Comparison of ENCODE assay signal across 20 cellular contexts in the genomic region with DNA sequence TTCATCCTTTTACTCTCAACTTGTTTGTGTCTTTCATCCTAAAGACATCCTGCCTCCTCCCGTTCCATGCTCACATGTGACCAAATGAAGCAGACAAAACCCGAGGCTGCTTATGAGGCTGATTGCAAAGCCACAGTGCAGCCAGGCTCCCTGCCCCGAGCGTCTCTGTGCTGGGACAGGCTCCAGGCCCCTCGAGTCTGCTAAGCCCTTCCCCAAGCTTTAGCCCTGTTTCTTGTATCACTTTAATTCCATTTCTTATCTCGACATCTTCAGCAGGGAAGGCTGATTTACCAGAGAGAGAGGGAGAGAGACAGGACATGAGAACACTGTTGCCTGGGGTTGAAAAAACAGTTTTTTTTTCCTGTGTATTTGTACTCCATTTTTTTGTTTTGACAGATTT.
"Had no signal": no experiment of that assay in that cellular context is flagged by ENCODE, and none has a peak within 500 bp of the region (broad histone marks: within the 10 kb centered on the region; RNA-seq: fewer than 3 reads in every experiment).

No MANE protein-coding gene starts in this region.

- H3K9me3 Mint-ChIP-seq: activated B cell treated with CpG ODN at 0.5 μM for 24 hours; activated CD4-positive, alpha-beta memory T cell treated with anti-CD3 and anti-CD28 coated beads for 36 hours; activated T-helper 17 cell treated with anti-CD3 and anti-CD28 coated beads, Interleukin-2, amount 50 U/mL, for 72 hours; T-helper 2 cell treated with Interferon-gamma antibody and Interleukin-4, amounts not matched to agents 5 μg/mL and 100 μg/mL, for 36 hours had no signal

- H3K27ac ChIP-seq: gastrocnemius medialis, heart left ventricle, transverse colon, vagina had no signal

- H3K27me3 Mint-ChIP-seq: activated B cell treated with CpG ODN at 0.5 μM for 24 hours; activated CD4-positive, alpha-beta memory T cell treated with anti-CD3 and anti-CD28 coated beads for 36 hours; activated T-helper 17 cell treated with anti-CD3 and anti-CD28 coated beads, Interleukin-2, amount 50 U/mL, for 72 hours; central memory CD8-positive, alpha-beta T cell; progenitor cell of endocrine pancreas had no signal

- H3K4me1 ChIP-seq: gastrocnemius medialis, transverse colon had no signal

- H3K27me3 ChIP-seq: heart left ventricle, transverse colon, vagina had no signal

- H3K9me3 ChIP-seq: gastrocnemius medialis, heart left ventricle, transverse colon, vagina had no signal

- DNase-seq: activated B cell treated with CpG ODN at 0.5 μM for 24 hours; activated CD4-positive, alpha-beta memory T cell treated with anti-CD3 and anti-CD28 coated beads for 36 hours; activated CD4-positive, alpha-beta T cell treated with anti-CD3 and anti-CD28 coated beads for 4 hours; activated naive CD4-positive, alpha-beta T cell treated with Interleukin-2 at 50 U/mL for 16 hours; anterior cingulate cortex; cortex of kidney; gastrocnemius medialis; heart left ventricle; kidney glomerular epithelial cell; left ventricle myocardium superior; naive thymus-derived CD8-positive, alpha-beta T cell; stimulated activated CD4-positive, alpha-beta T cell treated with anti-CD3 and anti-CD28 coated beads, Interleukin-2, amount 100 ng/mL, for 24 hours; stimulated activated naive CD8-positive, alpha-beta T cell treated with anti-CD3 and anti-CD28 coated beads, Interleukin-15, Interleukin-2, amounts not matched to agents 100 U/mL and 50 U/mL, for 24 hours; transverse colon had no signal

- H3K4me3 Mint-ChIP-seq: activated B cell treated with CpG ODN at 0.5 μM for 24 hours; activated CD4-positive, alpha-beta memory T cell treated with anti-CD3 and anti-CD28 coated beads for 36 hours; activated T-helper 17 cell treated with anti-CD3 and anti-CD28 coated beads, Interleukin-2, amount 50 U/mL, for 72 hours; central memory CD8-positive, alpha-beta T cell; naive thymus-derived CD8-positive, alpha-beta T cell; T-helper 2 cell treated with Interferon-gamma antibody and Interleukin-4, amounts not matched to agents 5 μg/mL and 100 μg/mL, for 36 hours had no signal

- H3K4me3 ChIP-seq: gastrocnemius medialis, heart left ventricle, transverse colon, vagina had no signal

- FAIRE-seq: TTC549 had no signal

- ATAC-seq: activated T-helper 17 cell treated with anti-CD3 and anti-CD28 coated beads, Interleukin-2, amount 50 U/mL, for 72 hours; gastrocnemius medialis; heart left ventricle; left ventricle myocardium superior; naive thymus-derived CD8-positive, alpha-beta T cell; stimulated activated naive CD8-positive, alpha-beta T cell treated with anti-CD3 and anti-CD28 coated beads, Interleukin-15, Interleukin-2, amounts not matched to agents 100 U/mL and 50 U/mL, for 24 hours had no signal

- H3K36me3 ChIP-seq: gastrocnemius medialis, heart left ventricle, transverse colon, vagina had no signal

- H3K4me1 Mint-ChIP-seq: activated B cell treated with CpG ODN at 0.5 μM for 24 hours; activated T-helper 17 cell treated with anti-CD3 and anti-CD28 coated beads, Interleukin-2, amount 50 U/mL, for 72 hours; central memory CD8-positive, alpha-beta T cell; naive thymus-derived CD8-positive, alpha-beta T cell had no signal

- H3K27ac Mint-ChIP-seq: activated B cell treated with CpG ODN at 0.5 μM for 24 hours; activated CD4-positive, alpha-beta memory T cell treated with anti-CD3 and anti-CD28 coated beads for 36 hours; activated T-helper 17 cell treated with anti-CD3 and anti-CD28 coated beads, Interleukin-2, amount 50 U/mL, for 72 hours; naive thymus-derived CD8-positive, alpha-beta T cell; progenitor cell of endocrine pancreas; T-helper 2 cell treated with Interferon-gamma antibody and Interleukin-4, amounts not matched to agents 5 μg/mL and 100 μg/mL, for 36 hours had no signal

- H3K36me3 Mint-ChIP-seq: activated CD4-positive, alpha-beta memory T cell treated with anti-CD3 and anti-CD28 coated beads for 36 hours; naive thymus-derived CD8-positive, alpha-beta T cell had no signal
